ENCODE assay signal across 22 cellular contexts in genomic region chr2:218831378-218831990, GRCh38. TPM values are rescaled to one million over a fixed set of nuclear protein-coding genes. Genes with fewer than 3 reads are reported as not detected.
DNase-seq lines count a peak whose midpoint lies in the region; ATAC-seq and TF ChIP-seq lines count a peak whose summit lies in the region.
"Had no signal": no experiment of that assay in that cellular context is flagged by ENCODE, and none has a peak within 500 bp of the region (broad histone marks: within the 10 kb centered on the region; RNA-seq: fewer than 3 reads in every experiment).

Gene PRKAG3 (minus strand): TSS chr2:218831803.

- no peaks in the 10 kb centered on the region for H3K27me3 ChIP-seq in trophoblast cell (ENCODE audit: insufficient read depth, low read length)
- H3K27me3 ChIP-seq in aorta (ENCODE audit: control insufficient read depth in 1 of 2, insufficient read depth in 2 of 2, low read length in 1 of 2): no peaks in the 10 kb centered on the region
- no peaks in the 10 kb centered on the region for H3K27me3 ChIP-seq in naive thymus-derived CD4-positive, alpha-beta T cell (ENCODE audit: control insufficient read depth in 2 of 2, insufficient read depth in 2 of 2, low read length in 2 of 2)
- H3K27me3 ChIP-seq in sigmoid colon: peaks cover 3 to 33% (median 4%) of the 10 kb centered on the region in 3 donors

- H3K9ac ChIP-seq in trophoblast cell (ENCODE audit: low read length): no peak within 1 kb of the TSS

- H2BK120ac ChIP-seq in trophoblast cell (ENCODE audit: insufficient read depth, low read length, poor library complexity): no peak within 1 kb of the TSS

- intact Hi-C loops in aorta (cut with DNase I) (loop anchor here in 1 of 2 donors (5.0 to 10.0 kb wide), 2 partner anchors 47 to 114 kb away; partner anchors contain the start of gene CYP27A1), sigmoid colon (cut with DNase I) (no loop called here)
- intact Hi-C loops in naive thymus-derived CD4-positive, alpha-beta T cell (cut with micrococcal nuclease): no loop called here

- H3K4me3 ChIP-seq in fibroblast of the aortic adventitia (ENCODE audit: low read depth, low read length): no peak within 1 kb of the TSS
- no peak within 1 kb of the TSS for H3K4me3 ChIP-seq in trophoblast cell (ENCODE audit: low read depth, low read length)
- no peak within 1 kb of the TSS for H3K4me3 ChIP-seq in aorta (ENCODE audit: low read length in 2 of 2)
- no peak within 1 kb of the TSS for H3K4me3 ChIP-seq in naive thymus-derived CD4-positive, alpha-beta T cell (ENCODE audit: low read length)
- H3K4me3 ChIP-seq in sigmoid colon: no peak within 1 kb of the TSS

- no CpG with 5 or more reads among the region's 18 CpGs for WGBS in trophoblast cell (ENCODE audit: extremely low coverage, insufficient coverage, insufficient read length)
- WGBS in aorta, 2 donors: 17 to 19% methylated on average over 17 to 18 of the region's 18 CpGs
- 79% methylated on average over 18 of the region's 18 CpGs for WGBS in sigmoid colon, 2 donors

- H2BK12ac ChIP-seq in trophoblast cell (ENCODE audit: low read length): no peak within 1 kb of the TSS

- H3K79me2 ChIP-seq in trophoblast cell (ENCODE audit: control insufficient read depth, insufficient read depth, low read length, poor library complexity): no peaks in the 10 kb centered on the region

- H3K9me3 ChIP-seq in trophoblast cell (ENCODE audit: insufficient read depth, low read depth, low read length) (no peaks in the 10 kb centered on the region), aorta (ENCODE audit: control insufficient read depth, low read length) (no peaks in the 10 kb centered on the region), sigmoid colon (no peaks in the 10 kb centered on the region)
- no peaks in the 10 kb centered on the region for H3K9me3 ChIP-seq in naive thymus-derived CD4-positive, alpha-beta T cell (ENCODE audit: control insufficient read depth in 2 of 3, low read length in 3 of 3)

- H3K9me3 Mint-ChIP-seq in naive thymus-derived CD4-positive, alpha-beta T cell: no peaks in the 10 kb centered on the region
- H3K9me3 Mint-ChIP-seq: activated naive CD4-positive, alpha-beta T cell treated with anti-CD3 and anti-CD28 coated beads for 36 hours; immature natural killer cell had no signal

- peak; percentile 79 for ATAC-seq in aorta (ENCODE audit: low FRiP score)
- ATAC-seq in naive thymus-derived CD4-positive, alpha-beta T cell: no peak

- H3K36me3 ChIP-seq in trophoblast cell (ENCODE audit: control insufficient read depth in 1 of 2, insufficient read depth in 2 of 2, low read length in 2 of 2) (no peaks in the 10 kb centered on the region), aorta (ENCODE audit: control insufficient read depth in 1 of 2, insufficient read depth in 2 of 2, low read length in 1 of 2) (no peaks in the 10 kb centered on the region), sigmoid colon (no peaks in the 10 kb centered on the region)
- H3K36me3 ChIP-seq in naive thymus-derived CD4-positive, alpha-beta T cell (ENCODE audit: control insufficient read depth in 2 of 3, insufficient read depth in 3 of 3, low read length in 3 of 3): no peaks in the 10 kb centered on the region

- H4K12ac ChIP-seq in trophoblast cell (ENCODE audit: low read depth, low read length): no peak within 1 kb of the TSS

- no peak within 1 kb of the TSS for H3K14ac ChIP-seq in trophoblast cell (ENCODE audit: low read length)

- H3K4me3 Mint-ChIP-seq in naive thymus-derived CD4-positive, alpha-beta T cell: no peak within 1 kb of the TSS
- H3K4me3 Mint-ChIP-seq: activated naive CD4-positive, alpha-beta T cell treated with anti-CD3 and anti-CD28 coated beads for 36 hours; immature natural killer cell; nephron progenitor cell had no signal

- no peak within 1 kb of the TSS for H4K8ac ChIP-seq in trophoblast cell (ENCODE audit: low read depth, low read length)

- H4K91ac ChIP-seq in trophoblast cell (ENCODE audit: low read depth, low read length): no peak within 1 kb of the TSS

- H3K4me2 ChIP-seq in trophoblast cell (ENCODE audit: low read length): no peak within 1 kb of the TSS

- H3K36me3 Mint-ChIP-seq in naive thymus-derived CD4-positive, alpha-beta T cell: no peaks in the 10 kb centered on the region
- H3K36me3 Mint-ChIP-seq: immature natural killer cell had no signal

- H3K27ac Mint-ChIP-seq in naive thymus-derived CD4-positive, alpha-beta T cell: peak within 1 kb of the TSS in 2 of 9 donors; percentile 15 to 46
- H3K27ac Mint-ChIP-seq: activated naive CD4-positive, alpha-beta T cell treated with anti-CD3 and anti-CD28 coated beads for 36 hours; nephron progenitor cell had no signal

- no peak within 1 kb of the TSS for H3K18ac ChIP-seq in trophoblast cell (ENCODE audit: low read length)

- peaks cover 0 to 3% (median 0%) of the 10 kb centered on the region in 7 donors for H3K4me1 Mint-ChIP-seq in naive thymus-derived CD4-positive, alpha-beta T cell
- H3K4me1 Mint-ChIP-seq: immature natural killer cell had no signal

- H3K4me1 ChIP-seq in trophoblast cell (ENCODE audit: control insufficient read depth in 1 of 2, insufficient read depth in 2 of 2, low read length in 2 of 2) (no peaks in the 10 kb centered on the region), aorta (ENCODE audit: control insufficient read depth in 1 of 2, insufficient read depth in 2 of 2, low read length in 2 of 2) (peaks cover 4 to 5% of the 10 kb centered on the region in 2 donors), sigmoid colon (no peaks in the 10 kb centered on the region)
- H3K4me1 ChIP-seq in naive thymus-derived CD4-positive, alpha-beta T cell (ENCODE audit: control insufficient read depth in 2 of 2, insufficient read depth in 2 of 2, low read length in 2 of 2): no peaks in the 10 kb centered on the region

- no peaks in the 10 kb centered on the region for H3K79me1 ChIP-seq in trophoblast cell (ENCODE audit: low read length)

- H2AFZ ChIP-seq in trophoblast cell (ENCODE audit: insufficient read depth, low read length, poor library complexity): no peak within 1 kb of the TSS

- H3K27me3 Mint-ChIP-seq in naive thymus-derived CD4-positive, alpha-beta T cell: peaks cover 20 to 41% (median 31%) of the 10 kb centered on the region in 5 donors

- no peak for TF ChIP-seq POLR2A in sigmoid colon (IDR thresholded peaks at IDR 0.05)

- no peak within 1 kb of the TSS for H2AK5ac ChIP-seq in trophoblast cell (ENCODE audit: low read length)

- H3K27ac ChIP-seq in trophoblast cell (ENCODE audit: low read depth, low read length) (no peak within 1 kb of the TSS), aorta (ENCODE audit: low read depth in 1 of 2, low read length in 2 of 2) (peak within 1 kb of the TSS; percentile 68 to 86), sigmoid colon (peak within 1 kb of the TSS in 1 of 4 donors; percentile 57)
- no peak within 1 kb of the TSS for H3K27ac ChIP-seq in naive thymus-derived CD4-positive, alpha-beta T cell (ENCODE audit: low read depth, low read length)
- H3K27ac ChIP-seq: epithelial cell of prostate had no signal

- H2BK5ac ChIP-seq in trophoblast cell (ENCODE audit: low read depth, low read length, poor library complexity): no peak within 1 kb of the TSS

- H3K4ac ChIP-seq in trophoblast cell (ENCODE audit: low read depth, low read length): no peak within 1 kb of the TSS

- CTCF ChIA-PET in naive thymus-derived CD4-positive, alpha-beta T cell (lab: Charles Lee): interaction anchor here (0.6 kb wide), 1 partner anchor 226 kb away, joined by 3 read pairs; no protein-coding TSS in a partner anchor

- POLR2A ChIA-PET in naive thymus-derived CD4-positive, alpha-beta T cell (lab: Charles Lee): no interaction called here

- peak within 1 kb of the TSS; percentile 77 for H3K23ac ChIP-seq in trophoblast cell (ENCODE audit: low read length)

- TF ChIP-seq CTCF in fibroblast of the aortic adventitia (IDR thresholded peaks at IDR 0.05; ENCODE audit: insufficient read depth, low read length) (no peak), sigmoid colon (IDR thresholded peaks at IDR 0.05) (no peak)

- DNase-seq in NCI-H82 (lab: John Stamatoyannopoulos, UW) (peak; percentile 27), NCI-H82 treated with DMSO at 0.1 percent for 48 hours (lab: John Stamatoyannopoulos, UW; ENCODE audit: unreplicated experiment) (no peak), fibroblast of the aortic adventitia (ENCODE audit: low read depth) (peak; percentile 7), trophoblast cell (no peak), aorta (peak; percentile 82 to 88), foreskin melanocyte (no peak), sigmoid colon (no peak)
- DNase-seq in naive thymus-derived CD4-positive, alpha-beta T cell: no peak
- DNase-seq: activated CD4-positive, alpha-beta T cell treated with anti-CD3 and anti-CD28 coated beads, Interleukin-2, amount 50 U/mL, for 4 hours; activated naive CD4-positive, alpha-beta T cell treated with anti-CD3 and anti-CD28 coated beads for 36 hours; cortex of kidney; GOT3; immature natural killer cell; Karpas-422; NCI-H1417 treated with DMSO at 0.1 percent for 48 hours; NCI-H2227 treated with DMSO at 0.1 percent for 48 hours; nephron progenitor cell; NK-92 treated with Interleukin-12 subunit alpha and Interleukin-12 subunit beta, amount 100 ng/mL, for 24 hours; substantia nigra; T-helper 1 cell had no signal

- no peak for TF ChIP-seq EP300 in sigmoid colon (IDR thresholded peaks at IDR 0.05)

RNA-seq across cellular contexts. Expression of gene PRKAG3, which starts in this region (rescaled TPM):
- 0.18 and 0.41 TPM in 2 replicates for total RNA-seq in fibroblast of the aortic adventitia (ENCODE audit: low replicate concordance)
- polyA plus RNA-seq in trophoblast cell (2013): not detected in 2 replicates
- 1 to 10 TPM in 1 of 2 donors, under 1 TPM in 1; 0.19 to 1.0 TPM for total RNA-seq in aorta
- under 1 TPM; 0.13 to 0.20 TPM for polyA plus RNA-seq in aorta
- total RNA-seq in naive thymus-derived CD4-positive, alpha-beta T cell: not detected
- polyA plus RNA-seq in naive thymus-derived CD4-positive, alpha-beta T cell: not detected
- not detected for total RNA-seq in sigmoid colon
- polyA plus RNA-seq in sigmoid colon: not detected
- total RNA-seq: activated naive CD4-positive, alpha-beta T cell treated with anti-CD3 and anti-CD28 coated beads for 36 hours; lung microvascular endothelial cell had no signal
- polyA plus RNA-seq: immature natural killer cell had no signal

Comparison
In these comparisons a context has a peak if more than half of its experiments do, and no peak if none do; other contexts are left out.
1. DNase-seq: peak in NCI-H82 (single experiment) and aorta (2 of 2); none in NCI-H82 treated with DMSO at 0.1 percent for 48 hours (single experiment), trophoblast cell (0 of 2), foreskin melanocyte (single experiment), naive thymus-derived CD4-positive, alpha-beta T cell (0 of 9) and sigmoid colon (single experiment).
2. Peak in DNase-seq in fibroblast of the aortic adventitia; RNA of the gene not detected or under 1 TPM.
3. H3K27ac ChIP-seq: peak in aorta (2 of 2); none in trophoblast cell (single experiment) and naive thymus-derived CD4-positive, alpha-beta T cell (single experiment).